20 cellular contexts compared by ENCODE assay signal in genomic region chr2:191297031-191297430, GRCh38.
"Had no signal": no experiment of that assay in that cellular context is flagged by ENCODE, and none has a peak within 500 bp of the region (broad histone marks: within the 10 kb centered on the region; RNA-seq: fewer than 3 reads in every experiment).

No MANE protein-coding gene starts in this region.

- H3K27ac Mint-ChIP-seq: activated naive CD8-positive, alpha-beta T cell; activated T-cell treated with anti-CD3 and anti-CD28 coated beads, Interleukin-2, amount 50 U/mL, for 24 hours; activated T-helper 17 cell treated with anti-CD3 and anti-CD28 coated beads, Interleukin-2, amount 50 U/mL, for 72 hours; naive thymus-derived CD4-positive, alpha-beta T cell; type B pancreatic cell had no signal

- H3K9me3 ChIP-seq: adrenal gland, breast epithelium, testis had no signal

- H3K4me1 ChIP-seq: adrenal gland, breast epithelium, testis had no signal

- H3K4me3 ChIP-seq: adrenal gland, breast epithelium, lung, testis had no signal

- H3K36me3 ChIP-seq: adrenal gland, breast epithelium had no signal

- ATAC-seq: activated T-helper 17 cell treated with anti-CD3 and anti-CD28 coated beads, Interleukin-2, amount 50 U/mL, for 72 hours; naive thymus-derived CD4-positive, alpha-beta T cell; sciatic nerve had no signal

- H3K4me1 Mint-ChIP-seq: activated T-helper 17 cell treated with anti-CD3 and anti-CD28 coated beads, Interleukin-2, amount 50 U/mL, for 72 hours had no signal

- H3K4me3 Mint-ChIP-seq: activated naive CD8-positive, alpha-beta T cell; activated T-cell treated with anti-CD3 and anti-CD28 coated beads, Interleukin-2, amount 50 U/mL, for 24 hours; activated T-helper 17 cell treated with anti-CD3 and anti-CD28 coated beads, Interleukin-2, amount 50 U/mL, for 72 hours; naive thymus-derived CD4-positive, alpha-beta T cell; neural crest cell; type B pancreatic cell had no signal

- H3K27me3 Mint-ChIP-seq: naive thymus-derived CD4-positive, alpha-beta T cell; type B pancreatic cell had no signal

- DNase-seq: activated T-cell treated with anti-CD3 and anti-CD28 coated beads, Interleukin-2, amount 50 U/mL, for 24 hours; adrenal gland; cerebellar nuclear complex; foreskin melanocyte; naive thymus-derived CD4-positive, alpha-beta T cell; occipital lobe; stimulated activated CD4-positive, alpha-beta T cell treated with anti-CD3 and anti-CD28 coated beads, Interleukin-2, amount 100 ng/mL, for 48 hours; stimulated activated naive CD4-positive, alpha-beta T cell; T-helper 1 cell; testis had no signal

- H3K9me3 Mint-ChIP-seq: activated T-cell treated with anti-CD3 and anti-CD28 coated beads, Interleukin-2, amount 50 U/mL, for 24 hours; activated T-helper 17 cell treated with anti-CD3 and anti-CD28 coated beads, Interleukin-2, amount 50 U/mL, for 72 hours; naive thymus-derived CD4-positive, alpha-beta T cell; neural crest cell had no signal

- H3K27me3 ChIP-seq: adrenal gland, breast epithelium, testis had no signal

- H3K27ac ChIP-seq: breast epithelium, epithelial cell of prostate, testis had no signal

- FAIRE-seq: islet of Langerhans, TTC549 had no signal
